25 cellular contexts compared by ENCODE assay signal in genomic region chr19:7459773-7460172, GRCh38.
"Had no signal": no experiment of that assay in that cellular context is flagged by ENCODE, and none has a peak within 500 bp of the region (broad histone marks: within the 10 kb centered on the region; RNA-seq: fewer than 3 reads in every experiment).

No MANE protein-coding gene starts in this region.

- ATAC-seq: activated T-cell treated with anti-CD3 and anti-CD28 coated beads, Interleukin-2, amount 50 U/mL, for 72 hours; esophagus mucosa; left lung; right lobe of liver; stimulated activated memory B cell treated with anti-CD40 and anti-IgM and Interleukin-4, amounts not matched to agents 10 μg/mL and 1 μg/mL and 100 μg/mL, for 72 hours had no signal

- DNase-seq: activated B cell treated with CpG ODN at 0.5 μM for 24 hours; activated CD4-positive, alpha-beta memory T cell treated with anti-CD3 and anti-CD28 coated beads for 36 hours; activated CD4-positive, alpha-beta T cell treated with anti-CD3 and anti-CD28 coated beads for 4 hours; activated gamma-delta T cell; activated T-cell treated with anti-CD3 and anti-CD28 coated beads, Interleukin-2, amount 50 U/mL, for 72 hours; aorta; brain microvascular endothelial cell; caudate nucleus; effector memory CD4-positive, alpha-beta T cell; foreskin melanocyte; immature natural killer cell; left lung; right lobe of liver; stimulated activated CD4-positive, alpha-beta T cell treated with anti-CD3 and anti-CD28 coated beads, Interleukin-2, amount 100 ng/mL, for 24 hours; T1000; testis had no signal

- H2AFZ ChIP-seq: hepatocyte, parathyroid adenoma had no signal

- H3K4me3 Mint-ChIP-seq: activated B cell treated with CpG ODN at 0.5 μM for 24 hours; activated CD4-positive, alpha-beta memory T cell treated with anti-CD3 and anti-CD28 coated beads for 36 hours; activated naive CD4-positive, alpha-beta T cell treated with anti-CD3 and anti-CD28 coated beads, Interleukin-2, amount 50 U/mL, for 24 hours; activated T-cell treated with anti-CD3 and anti-CD28 coated beads, Interleukin-2, amount 50 U/mL, for 72 hours; immature natural killer cell; nephron; stimulated activated memory B cell treated with anti-CD40 and anti-IgM and Interleukin-4, amounts not matched to agents 10 μg/mL and 1 μg/mL and 100 μg/mL, for 72 hours; type B pancreatic cell had no signal

- H3K4me1 Mint-ChIP-seq: activated B cell treated with CpG ODN at 0.5 μM for 24 hours; nephron; stimulated activated memory B cell treated with anti-CD40 and anti-IgM and Interleukin-4, amounts not matched to agents 10 μg/mL and 1 μg/mL and 100 μg/mL, for 72 hours had no signal

- H3K9ac ChIP-seq: parathyroid adenoma had no signal

- H3K27ac Mint-ChIP-seq: activated B cell treated with CpG ODN at 0.5 μM for 24 hours; activated CD4-positive, alpha-beta memory T cell treated with anti-CD3 and anti-CD28 coated beads for 36 hours; activated naive CD4-positive, alpha-beta T cell treated with anti-CD3 and anti-CD28 coated beads, Interleukin-2, amount 50 U/mL, for 24 hours; activated T-cell treated with anti-CD3 and anti-CD28 coated beads, Interleukin-2, amount 50 U/mL, for 72 hours; nephron; stimulated activated memory B cell treated with anti-CD40 and anti-IgM and Interleukin-4, amounts not matched to agents 10 μg/mL and 1 μg/mL and 100 μg/mL, for 72 hours had no signal

- H3K4me3 ChIP-seq: hepatocyte, left lung, lung, right lobe of liver, skin epidermis, testis had no signal

- H3K27ac ChIP-seq: hepatocyte, left lung, parathyroid adenoma, right lobe of liver, skin epidermis, testis had no signal

- H3K9me3 ChIP-seq: left lung, right lobe of liver, testis had no signal

- H3K27me3 ChIP-seq: brain microvascular endothelial cell, hepatocyte, left lung, right lobe of liver, testis had no signal

- H3K4me2 ChIP-seq: hepatocyte had no signal

- H3K4me1 ChIP-seq: left lung, parathyroid adenoma, right lobe of liver, testis had no signal

- H3K27me3 Mint-ChIP-seq: activated B cell treated with CpG ODN at 0.5 μM for 24 hours; activated CD4-positive, alpha-beta memory T cell treated with anti-CD3 and anti-CD28 coated beads for 36 hours; activated naive CD4-positive, alpha-beta T cell treated with anti-CD3 and anti-CD28 coated beads, Interleukin-2, amount 50 U/mL, for 24 hours; stimulated activated memory B cell treated with anti-CD40 and anti-IgM and Interleukin-4, amounts not matched to agents 10 μg/mL and 1 μg/mL and 100 μg/mL, for 72 hours; type B pancreatic cell had no signal

- H3K9me3 Mint-ChIP-seq: activated B cell treated with CpG ODN at 0.5 μM for 24 hours; activated CD4-positive, alpha-beta memory T cell treated with anti-CD3 and anti-CD28 coated beads for 36 hours; activated naive CD4-positive, alpha-beta T cell treated with anti-CD3 and anti-CD28 coated beads, Interleukin-2, amount 50 U/mL, for 24 hours; immature natural killer cell; stimulated activated memory B cell treated with anti-CD40 and anti-IgM and Interleukin-4, amounts not matched to agents 10 μg/mL and 1 μg/mL and 100 μg/mL, for 72 hours had no signal
